In the genomic region with DNA sequence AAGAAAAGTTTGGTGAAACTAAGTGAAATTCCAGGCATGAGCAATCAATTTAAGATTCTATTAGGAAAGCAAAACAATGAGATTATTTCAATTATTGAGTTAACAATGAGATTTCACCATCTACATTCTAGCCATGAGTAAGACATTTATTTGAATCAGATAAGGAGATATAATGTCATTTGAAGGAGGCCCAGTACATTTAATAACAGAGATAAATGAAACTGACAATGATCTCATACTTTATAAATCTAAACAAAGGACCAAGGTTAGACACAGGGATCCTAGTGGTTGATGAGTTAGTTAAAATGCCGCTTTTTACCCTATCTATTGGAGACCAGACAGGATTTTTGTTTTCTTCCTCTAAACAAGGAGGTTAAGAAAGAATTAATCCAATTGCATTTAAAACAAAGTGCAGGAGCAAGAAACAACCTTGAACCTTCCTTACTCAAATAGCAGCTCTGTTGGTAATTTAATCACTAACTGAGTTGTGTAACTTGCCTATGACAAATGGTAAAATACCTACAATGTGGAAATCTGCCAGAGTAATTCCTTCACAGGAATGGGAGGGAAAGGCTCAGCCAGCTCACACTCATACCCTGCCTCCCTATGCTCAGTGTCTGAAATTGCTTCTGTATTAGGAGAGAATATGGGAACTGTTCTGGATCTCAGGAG, we compare ENCODE assay signal across 9 cellular contexts.
A peak's percentile ranks its signal among the peaks of the same experiment; 100 is the strongest.
DNase-seq lines count a peak whose midpoint lies in the region; ATAC-seq and TF ChIP-seq lines count a peak whose summit lies in the region.
"Had no signal": no experiment of that assay in that cellular context is flagged by ENCODE, and none has a peak within 500 bp of the region (broad histone marks: within the 10 kb centered on the region; RNA-seq: fewer than 3 reads in every experiment).

No MANE protein-coding gene starts in this region.

- DNase-seq in GM04504 (ENCODE audit: low read depth) = peak; percentile 83
- DNase-seq in adipocyte (ENCODE audit: low read depth) = peak; percentile 95
- no peak for DNase-seq in heart left ventricle
- no peak for DNase-seq in sciatic nerve (ENCODE audit: low spot score)
- no peak for DNase-seq in OCI-M1 (lab: John Stamatoyannopoulos, UW)
- no peak for DNase-seq in stimulated activated naive CD4-positive, alpha-beta T cell (lab: John Stamatoyannopoulos, UW)
- DNase-seq: effector CD8-positive, alpha-beta T cell had no signal

- peak overlapping the region in 2 of 12 donors; percentile 19 to 31 for H3K27ac ChIP-seq in heart left ventricle

- intact Hi-C loops in heart left ventricle (cut with DNase I) = no loop called here
- intact Hi-C loops in sciatic nerve (cut with DNase I) = no loop called here

- H3K36me3 ChIP-seq in adipocyte (ENCODE audit: control insufficient read depth, insufficient read depth, low read length, severe bottlenecking) (no peaks in the 10 kb centered on the region), heart left ventricle (no peaks in the 10 kb centered on the region)

- peak overlapping the region; percentile 17 for H3K9ac ChIP-seq in adipocyte (ENCODE audit: low read length)

- no peaks in the 10 kb centered on the region for H3K9me3 ChIP-seq in adipocyte (ENCODE audit: control insufficient read depth, low read length)
- H3K9me3 ChIP-seq in heart left ventricle = peaks cover 0 to 6% (median 0%) of the 10 kb centered on the region in 12 donors

- H3K4me1 ChIP-seq in adipocyte (ENCODE audit: control insufficient read depth, insufficient read depth, low read length) = peaks cover 31% of the 10 kb centered on the region
- H3K4me1 ChIP-seq in heart left ventricle = peaks cover 0 to 24% (median 9%) of the 10 kb centered on the region in 12 donors

- H3K27me3 ChIP-seq in adipocyte (replicated peaks; ENCODE audit: control insufficient read depth, insufficient read depth, low read length) = no peaks in the 10 kb centered on the region
- no peaks in the 10 kb centered on the region for H3K27me3 ChIP-seq in heart left ventricle

- WGBS in heart left ventricle, 4 donors = 74 to 93% (median 83%) methylated on average over 1 of the region's 1 CpG

- ATAC-seq in heart left ventricle = peak in 3 of 4 donors; percentile 82 to 90 (median 82)
- ATAC-seq in sciatic nerve = peak; percentile 53
- no peak for ATAC-seq in HG03439 (IDR thresholded peaks at IDR 0.05; ENCODE audit: unreplicated experiment)
- no peak for ATAC-seq in GM21367 (IDR thresholded peaks at IDR 0.05; ENCODE audit: unreplicated experiment)

- TF ChIP-seq CTCF in heart left ventricle (IDR thresholded peaks at IDR 0.05) = no peak

- H3K4me3 ChIP-seq in adipocyte (ENCODE audit: low read length) = peak overlapping the region; percentile 28
- H3K4me3 ChIP-seq in heart left ventricle = no peak overlapping the region

- TF ChIP-seq POLR2A in heart left ventricle (IDR thresholded peaks at IDR 0.05) = no peak

Comparison
In these comparisons a context has a peak if more than half of its experiments do, and no peak if none do; other contexts are left out.
1. DNase-seq: peak in GM04504 (single experiment) and adipocyte (single experiment); none in heart left ventricle (0 of 5), sciatic nerve (single experiment), OCI-M1 (single experiment) and stimulated activated naive CD4-positive, alpha-beta T cell (0 of 6).
2. ATAC-seq: peak in heart left ventricle (3 of 4) and sciatic nerve (single experiment); none in HG03439 (single experiment) and GM21367 (single experiment).